In genomic region chr12:118061876-118062791, GRCh38 we compare ENCODE assay signal across 8 cellular contexts. TPM values are rescaled to one million over a fixed set of nuclear protein-coding genes. Genes with fewer than 3 reads are reported as not detected.
DNase-seq lines count a peak whose midpoint lies in the region; ATAC-seq and TF ChIP-seq lines count a peak whose summit lies in the region.

No MANE protein-coding gene starts in this region.

- intact Hi-C loops in Caco-2 (cut with micrococcal nuclease; ENCODE audit: unreplicated experiment) (loop anchor here (2.0 to 5.0 kb wide), 3 partner anchors 41 to 311 kb away; partner anchors contain the start of gene TAOK3), dorsolateral prefrontal cortex (cut with DNase I) (loop anchor here (2.0 to 5.0 kb wide), 5 partner anchors 40 to 315 kb away; partner anchors contain the start of genes PEBP1 (in 2 of the 2), RFC5 (in 1 of the 2), SUDS3 (in 1 of the 2) and VSIG10 (in 1 of the 2)), left lung (cut with DNase I) (no loop called here)

- no peaks in the 10 kb centered on the region for H3K9me2 ChIP-seq in SK-N-SH

- H3K36me3 Mint-ChIP-seq in Caco-2 (ENCODE audit: insufficient read depth, unreplicated experiment): peaks cover 34% of the 10 kb centered on the region
- peaks cover 19 to 20% of the 10 kb centered on the region in 2 donors for H3K36me3 Mint-ChIP-seq in stimulated activated naive B cell treated with anti-CD40 and anti-IgM and Interleukin-4, amounts not matched to agents 10 μg/mL and 1 μg/mL and 100 μg/mL, for 72 hours

- H3K4me1 ChIP-seq in Caco-2: peaks cover 44% of the 10 kb centered on the region
- 0 out of 2 replicates have a peak, but pooled peaks cover 3% of the 10 kb centered on the region for H3K4me1 ChIP-seq in HEK293 (ENCODE audit: control insufficient read depth, insufficient read depth, low read length)
- H3K4me1 ChIP-seq in SK-N-SH (ENCODE audit: control insufficient read depth in 1 of 2, insufficient read depth in 2 of 2, low read depth in 1 of 2, low read length in 1 of 2): peaks cover 10 to 14% of the 10 kb centered on the region in 2 experiments; a peak in 3 of 4 replicates
- H3K4me1 ChIP-seq in left lung: peaks cover 0 to 52% of the 10 kb centered on the region in 2 donors

- no peaks in the 10 kb centered on the region for H3K9me3 ChIP-seq in Caco-2
- H3K9me3 ChIP-seq in HEK293 (ENCODE audit: control insufficient read depth, insufficient read depth, low read depth, low read length): no peaks in the 10 kb centered on the region
- no peaks in the 10 kb centered on the region for H3K9me3 ChIP-seq in SK-N-SH
- no peaks in the 10 kb centered on the region for H3K9me3 ChIP-seq in left lung

- TF ChIP-seq RAD21 in SK-N-SH (IDR thresholded peaks at IDR 0.05; ENCODE audit: low read length): no peak

- no peaks in the 10 kb centered on the region for H3K36me3 ChIP-seq in Caco-2 (ENCODE audit: control insufficient read depth, insufficient read depth, low read length)
- no peaks in the 10 kb centered on the region; a peak in 1 of 3 replicates for H3K36me3 ChIP-seq in HEK293 (ENCODE audit: control insufficient read depth in 2 of 2, insufficient read depth in 1 of 2, low read length in 2 of 2)
- H3K36me3 ChIP-seq in SK-N-SH (replicated peaks in 1 of 2; ENCODE audit: control insufficient read depth in 1 of 2, insufficient read depth in 2 of 2, low read length in 1 of 2): peaks cover 0 to 5% of the 10 kb centered on the region in 2 experiments
- no peaks in the 10 kb centered on the region for H3K36me3 ChIP-seq in left lung

- H3K79me2 ChIP-seq in SK-N-SH (ENCODE audit: insufficient read depth): peaks cover 56% of the 10 kb centered on the region

- H3K9ac ChIP-seq in SK-N-SH: peak overlapping the region; percentile 98

- H3K27ac ChIP-seq in HEK293 (ENCODE audit: extremely low read depth, low read depth, low read length): peak overlapping the region; percentile 57; the same call in 1 of the 2 replicates
- peak overlapping the region; percentile 86 to 97 for H3K27ac ChIP-seq in SK-N-SH (ENCODE audit: low read depth in 2 of 2, low read length in 1 of 2)
- peak overlapping the region in 58 of 59 donors; percentile 68 to 99 (median 95) for H3K27ac ChIP-seq in dorsolateral prefrontal cortex
- H3K27ac ChIP-seq in left lung: peak overlapping the region; percentile 93 to 96

- peak overlapping the region; percentile 83 for H2AFZ ChIP-seq in SK-N-SH (ENCODE audit: low read depth)

- POLR2A ChIA-PET in Caco-2 (lab: Charles Lee): interaction anchor here (0.6 to 1.1 kb wide), 4 partner anchors 9 to 141 kb away, joined by 3 to 4 read pairs (median 3); partner anchors contain the start of gene PEBP1
- POLR2A ChIA-PET in HEK293 (lab: Yijun Ruan, JAX): interaction anchor here (0.7 to 1.5 kb wide), 3 partner anchors 8 to 74 kb away, joined by 3 to 7 read pairs (median 3); partner anchors contain the start of gene PEBP1
- POLR2A ChIA-PET in SK-N-SH (lab: Yijun Ruan, JAX): interaction anchor here (0.9 to 1.2 kb wide), 3 partner anchors 22 to 45 kb away, joined by 3 to 4 read pairs (median 3); no protein-coding TSS in a partner anchor

- H3K4me2 ChIP-seq in SK-N-SH: peak overlapping the region; percentile 96

- WGBS in SK-N-SH (ENCODE audit: low lambda C conversion rate): 4% methylated on average over 41 of the region's 41 CpGs

- H3K4me1 Mint-ChIP-seq in Caco-2 (ENCODE audit: low read depth, unreplicated experiment): peaks cover 25% of the 10 kb centered on the region
- H3K4me1 Mint-ChIP-seq in stimulated activated naive B cell treated with anti-CD40 and anti-IgM and Interleukin-4, amounts not matched to agents 10 μg/mL and 1 μg/mL and 100 μg/mL, for 72 hours: peaks cover 32 to 73% of the 10 kb centered on the region in 2 donors

- H3K4me3 ChIP-seq in Caco-2 (ENCODE audit: low read depth, low read length): peak overlapping the region; percentile 83
- peak overlapping the region; percentile 73 for H3K4me3 ChIP-seq in HEK293 (ENCODE audit: low read depth, low read length)
- H3K4me3 ChIP-seq in SK-N-SH (ENCODE audit: low read depth in 2 of 2, low read length in 1 of 2): peak overlapping the region; percentile 71 to 80
- H3K4me3 ChIP-seq in dorsolateral prefrontal cortex: peak overlapping the region; percentile 59 to 91 (median 80)
- H3K4me3 ChIP-seq in left lung: peak overlapping the region; percentile 46 to 81

- DNase-seq in Caco-2 (peak; percentile 63 to 69), SK-N-SH (peak; percentile 62), dorsolateral prefrontal cortex (peak in 5 of 10 donors; percentile 17 to 47 (median 41)), left lung (peak in 1 of 2 donors; percentile 52)
- no peak for DNase-seq in stimulated activated naive B cell treated with anti-CD40 and anti-IgM and Interleukin-4, amounts not matched to agents 10 μg/mL and 1 μg/mL and 100 μg/mL, for 72 hours
- no peak for DNase-seq in NK-92 treated with Interleukin-12 subunit alpha and Interleukin-12 subunit beta, amount 100 ng/mL, for 24 hours (lab: John Stamatoyannopoulos, UW)

- CTCF ChIA-PET in Caco-2 (lab: Charles Lee) (interaction anchor here (0.5 kb wide), 1 partner anchor 56 kb away, joined by 5 read pairs; no protein-coding TSS in a partner anchor), HEK293 (lab: Yijun Ruan, JAX) (interaction anchor here (0.6 kb wide), 1 partner anchor 172 kb away, joined by 3 read pairs; no protein-coding TSS in a partner anchor), SK-N-SH (lab: Yijun Ruan, JAX) (interaction anchor here (2.4 kb wide), 1 partner anchor 187 kb away, joined by 13 read pairs; no protein-coding TSS in a partner anchor)

- H3K9me3 Mint-ChIP-seq in Caco-2 (ENCODE audit: unreplicated experiment): no peaks in the 10 kb centered on the region
- no peaks in the 10 kb centered on the region for H3K9me3 Mint-ChIP-seq in stimulated activated naive B cell treated with anti-CD40 and anti-IgM and Interleukin-4, amounts not matched to agents 10 μg/mL and 1 μg/mL and 100 μg/mL, for 72 hours

- peaks cover 23% of the 10 kb centered on the region for H3F3A ChIP-seq in SK-N-SH (replicated peaks; ENCODE audit: insufficient read depth)

- BruUV-seq in Caco-2 (replicated peaks; lab: Mats Ljungman, UMichigan): TSS peak; percentile 27

- H3K27me3 ChIP-seq in Caco-2 (replicated peaks; ENCODE audit: control insufficient read depth, insufficient read depth, low read length) (no peaks in the 10 kb centered on the region), SK-N-SH (ENCODE audit: insufficient read depth) (no peaks in the 10 kb centered on the region), dorsolateral prefrontal cortex (no peaks in the 10 kb centered on the region), left lung (no peaks in the 10 kb centered on the region)

- H3K4me3 Mint-ChIP-seq in Caco-2 (ENCODE audit: unreplicated experiment): peak overlapping the region; percentile 95
- peak overlapping the region; percentile 91 to 92 for H3K4me3 Mint-ChIP-seq in stimulated activated naive B cell treated with anti-CD40 and anti-IgM and Interleukin-4, amounts not matched to agents 10 μg/mL and 1 μg/mL and 100 μg/mL, for 72 hours

- ATAC-seq in left lung: peak; percentile 54
- peak; percentile 6 to 9 for ATAC-seq in stimulated activated naive B cell treated with anti-CD40 and anti-IgM and Interleukin-4, amounts not matched to agents 10 μg/mL and 1 μg/mL and 100 μg/mL, for 72 hours (replicated peaks)
- ATAC-seq in HG03025 (IDR thresholded peaks at IDR 0.05; ENCODE audit: low FRiP score, unreplicated experiment): no peak

- H4K20me1 ChIP-seq in SK-N-SH (ENCODE audit: insufficient read depth): no peaks in the 10 kb centered on the region

- TF ChIP-seq CTCF in Caco-2 (IDR thresholded peaks at IDR 0.05; ENCODE audit: insufficient read depth in 1 of 2, low read depth in 1 of 2, low read length in 1 of 2, severe bottlenecking in 1 of 2, unreplicated experiment in 1 of 2) (no peak), HEK293 (tag by site-specific recombination; IDR thresholded peaks at IDR 0.05) (no peak), SK-N-SH (IDR thresholded peaks at IDR 0.05) (no peak), dorsolateral prefrontal cortex (IDR thresholded peaks at IDR 0.05 in 54 of 56, conservative IDR thresholded peaks at IDR 0.05 in 2 of 56; ENCODE audit: low read depth in 1 of 56, partially characterized antibody in 56 of 56) (no peak), left lung (IDR thresholded peaks at IDR 0.05) (no peak)

- peak overlapping the region; percentile 99 for H3K27ac Mint-ChIP-seq in Caco-2 (ENCODE audit: unreplicated experiment)
- H3K27ac Mint-ChIP-seq in stimulated activated naive B cell treated with anti-CD40 and anti-IgM and Interleukin-4, amounts not matched to agents 10 μg/mL and 1 μg/mL and 100 μg/mL, for 72 hours: peak overlapping the region; percentile 93

- no peak for TF ChIP-seq EP300 in SK-N-SH (IDR thresholded peaks at IDR 0.05; ENCODE audit: borderline replicate concordance in 1 of 2, low read depth in 1 of 2, low read length in 1 of 2)

- no peaks in the 10 kb centered on the region for H3K27me3 Mint-ChIP-seq in Caco-2 (ENCODE audit: insufficient read depth, unreplicated experiment)
- H3K27me3 Mint-ChIP-seq in stimulated activated naive B cell treated with anti-CD40 and anti-IgM and Interleukin-4, amounts not matched to agents 10 μg/mL and 1 μg/mL and 100 μg/mL, for 72 hours: no peaks in the 10 kb centered on the region

TF ChIP-seq in HEK293, 187 proteins besides CTCF, POLR2A, EP300 and RAD21 (continues in another document):
- TF ChIP-seq SP2 (tag by site-specific recombination; IDR thresholded peaks at IDR 0.05): peak; percentile 32
- no peak for TF ChIP-seq KLF10 (tag by site-specific recombination; IDR thresholded peaks at IDR 0.05)

TF ChIP-seq in SK-N-SH, 30 proteins besides CTCF, POLR2A, EP300 and RAD21 (continues in another document):
- no peak; the same call in 1 of the 2 replicates for TF ChIP-seq MXI1 (IDR thresholded peaks at IDR 0.05; ENCODE audit: low read depth, low read length)
- no peak for TF ChIP-seq MEF2A (IDR thresholded peaks at IDR 0.05; ENCODE audit: borderline replicate concordance, low read depth)
- TF ChIP-seq SMC3 (IDR thresholded peaks at IDR 0.05; ENCODE audit: low read depth, low read length): no peak

RNA-seq across cellular contexts. Expression of gene WSB2, which starts 1.2 kb away (rescaled TPM):
- total RNA-seq in Caco-2 (2022) (36.7 and 37.6 TPM in 2 replicates), dorsolateral prefrontal cortex (100 to 1,000 TPM; 117 to 328 (median 199) TPM), left lung (100 to 1,000 TPM; 107 to 129 TPM)
- 54.4 and 62.6 TPM in 2 replicates for polyA plus RNA-seq in SK-N-SH (2012; rRNA removed)
- polyA plus RNA-seq in SK-N-SH (2012; cell fraction: cytosol; rRNA removed): 46.6 and 55.6 TPM in 2 replicates
- polyA plus RNA-seq in SK-N-SH (2012; cell fraction: nucleus; rRNA removed): 36.4 and 37.6 TPM in 2 replicates

RNA-seq across cellular contexts. Expression of gene VSIG10, which starts 41.7 kb away (rescaled TPM):
- 32.6 and 33.9 TPM in 2 replicates for total RNA-seq in Caco-2 (2022)
- polyA plus RNA-seq in SK-N-SH (2012; rRNA removed): 12.5 and 21.2 TPM in 2 replicates
- 9.8 and 10.3 TPM in 2 replicates for polyA plus RNA-seq in SK-N-SH (2012; cell fraction: cytosol; rRNA removed)
- polyA plus RNA-seq in SK-N-SH (2012; cell fraction: nucleus; rRNA removed): 47.7 and 48.5 TPM in 2 replicates
- total RNA-seq in dorsolateral prefrontal cortex: 10 to 100 TPM in 119 of 120 experiments, 1 to 10 TPM in 1; 9.9 to 40.2 (median 19.8) TPM
- 10 to 100 TPM; 32.4 to 39.2 TPM for total RNA-seq in left lung

RNA-seq across cellular contexts. Expression of gene RFC5, which starts 45.6 kb away (rescaled TPM):
- total RNA-seq in Caco-2 (2022) (38.5 and 42.7 TPM in 2 replicates), dorsolateral prefrontal cortex (10 to 100 TPM in 115 of 120 experiments, 1 to 10 TPM in 5; 7.6 to 22.3 (median 14.5) TPM), left lung (10 to 100 TPM; 12.1 to 14.1 TPM)
- polyA plus RNA-seq in SK-N-SH (2012; rRNA removed): 15.3 and 16.0 TPM in 2 replicates
- polyA plus RNA-seq in SK-N-SH (2012; cell fraction: cytosol; rRNA removed): 11.6 and 13.2 TPM in 2 replicates
- polyA plus RNA-seq in SK-N-SH (2012; cell fraction: nucleus; rRNA removed): 29.4 and 32.5 TPM in 2 replicates

Comparison
In these comparisons a context has a peak if more than half of its experiments do, and no peak if none do; other contexts are left out.
1. DNase-seq: peak in Caco-2 (2 of 2) and SK-N-SH (single experiment); none in stimulated activated naive B cell treated with anti-CD40 and anti-IgM and Interleukin-4, amounts not matched to agents 10 μg/mL and 1 μg/mL and 100 μg/mL, for 72 hours (single experiment) and NK-92 treated with Interleukin-12 subunit alpha and Interleukin-12 subunit beta, amount 100 ng/mL, for 24 hours (single experiment).
2. intact Hi-C loops: an anchor here in Caco-2 (2.0 to 5.0 kb wide) and dorsolateral prefrontal cortex (2.0 to 5.0 kb wide); none called in left lung.
3. Peak in every context shown above with its lines, with median percentiles within 50 percentile points of each other: H3K4me3 ChIP-seq and H3K27ac ChIP-seq.